ENCODE assay signal across 12 cellular contexts in the genomic region with DNA sequence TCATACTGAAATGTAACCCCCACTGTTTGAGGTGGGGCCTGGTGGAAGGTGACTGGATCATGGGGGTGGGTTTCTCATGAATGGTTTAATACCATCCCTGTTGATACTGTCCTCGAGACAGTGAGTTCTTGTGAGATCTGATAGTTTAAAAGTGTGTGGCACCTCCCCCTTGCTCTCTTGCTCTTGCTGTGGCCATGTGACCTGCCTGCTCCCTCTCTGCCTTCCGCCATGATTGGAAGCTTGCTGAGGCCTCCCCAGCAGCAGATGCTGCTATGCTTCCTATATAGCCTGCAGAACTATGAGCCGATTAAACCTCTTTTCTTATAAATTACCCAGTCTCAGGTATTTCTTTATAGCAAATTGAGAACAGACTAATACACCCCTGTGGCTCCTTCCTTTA. TPM values are rescaled to one million over a fixed set of nuclear protein-coding genes. Genes with fewer than 3 reads are reported as not detected.
DNase-seq lines count a peak whose midpoint lies in the region; ATAC-seq and TF ChIP-seq lines count a peak whose summit lies in the region.
"Had no signal": no experiment of that assay in that cellular context is flagged by ENCODE, and none has a peak within 500 bp of the region (broad histone marks: within the 10 kb centered on the region; RNA-seq: fewer than 3 reads in every experiment).

No MANE protein-coding gene starts in this region.

- H3K27ac ChIP-seq in CD4-positive, alpha-beta T cell (ENCODE audit: low read depth, low read length) = no peak overlapping the region
- peak overlapping the region; percentile 36 to 71 for H3K27ac ChIP-seq in esophagus (ENCODE audit: low read depth in 2 of 2, low read length in 1 of 2)
- peak overlapping the region; percentile 57 to 67 for H3K27ac ChIP-seq in prostate gland
- H3K27ac ChIP-seq in hepatocyte = no peak overlapping the region
- peak overlapping the region in 2 of 59 donors; percentile 10 to 11 for H3K27ac ChIP-seq in dorsolateral prefrontal cortex
- H3K27ac ChIP-seq: foreskin keratinocyte had no signal

- no peak for DNase-seq in CD4-positive, alpha-beta T cell
- no peak for DNase-seq in T-cell
- DNase-seq in prostate gland (ENCODE audit: low spot score) = no peak
- DNase-seq in activated CD8-positive, alpha-beta memory T cell treated with anti-CD3 and anti-CD28 coated beads, Interleukin-2, amount 50 U/mL, for 48 hours = no peak
- DNase-seq in hepatocyte (ENCODE audit: low spot score) = no peak
- DNase-seq in dorsolateral prefrontal cortex = no peak
- DNase-seq: central memory CD4-positive, alpha-beta T cell; NCI-H2081 had no signal

- no peak overlapping the region for H3K4me2 ChIP-seq in hepatocyte
- H3K4me2 ChIP-seq: GM23338 had no signal

- POLR2A ChIA-PET in CD4-positive, alpha-beta T cell (lab: Charles Lee) = interaction anchor here (0.7 kb wide), 1 partner anchor 41 kb away, joined by 3 read pairs; a partner anchor contains a TSS
- POLR2A ChIA-PET in T-cell (lab: Charles Lee) = interaction anchor here in 1 of 2 donors (0.6 kb wide), 1 partner anchor 38 kb away, joined by 8 read pairs; no protein-coding TSS in a partner anchor

- no peak for ATAC-seq in CD4-positive, alpha-beta T cell (ENCODE audit: poor library complexity)
- ATAC-seq in T-cell (replicated peaks in 1 of 4) (no peak), HG03135 (IDR thresholded peaks at IDR 0.05; ENCODE audit: unreplicated experiment) (no peak)
- ATAC-seq: GM23338 had no signal

- H3K27ac Mint-ChIP-seq in CD4-positive, alpha-beta T cell = peak overlapping the region; percentile 45
- H3K27ac Mint-ChIP-seq in T-cell = peak overlapping the region; percentile 29 to 40
- H3K27ac Mint-ChIP-seq: GM23338 had no signal

- CTCF ChIA-PET in CD4-positive, alpha-beta T cell (lab: Charles Lee) = no interaction called here
- CTCF ChIA-PET in T-cell (lab: Charles Lee) = no interaction called here

- H3K4me1 Mint-ChIP-seq in CD4-positive, alpha-beta T cell (ENCODE audit: low read depth) = peaks cover 34% of the 10 kb centered on the region
- H3K4me1 Mint-ChIP-seq in T-cell = peaks cover 21 to 45% (median 45%) of the 10 kb centered on the region in 3 donors

- H3K9me2 ChIP-seq in hepatocyte (replicated peaks; ENCODE audit: insufficient read depth) = no peaks in the 10 kb centered on the region

- no peak for TF ChIP-seq CTCF in CD4-positive, alpha-beta T cell (IDR thresholded peaks at IDR 0.05)
- TF ChIP-seq CTCF in prostate gland (IDR thresholded peaks at IDR 0.05) (no peak), hepatocyte (IDR thresholded peaks at IDR 0.05; ENCODE audit: poor library complexity) (no peak), dorsolateral prefrontal cortex (IDR thresholded peaks at IDR 0.05 in 54 of 56, conservative IDR thresholded peaks at IDR 0.05 in 2 of 56; ENCODE audit: low read depth in 1 of 56, partially characterized antibody in 56 of 56) (no peak)

- H3K9me3 ChIP-seq in CD4-positive, alpha-beta T cell (ENCODE audit: control insufficient read depth, low read length) = no peaks in the 10 kb centered on the region
- H3K9me3 ChIP-seq in esophagus (ENCODE audit: control insufficient read depth in 2 of 2, insufficient read depth in 1 of 2, low read depth in 1 of 2, low read length in 1 of 2) (no peaks in the 10 kb centered on the region), prostate gland (no peaks in the 10 kb centered on the region), hepatocyte (ENCODE audit: low read depth) (no peaks in the 10 kb centered on the region)

- peaks cover 2% of the 10 kb centered on the region in 2 donors for H3K4me1 ChIP-seq in esophagus (ENCODE audit: control insufficient read depth in 2 of 2, insufficient read depth in 2 of 2, low read length in 1 of 2)
- H3K4me1 ChIP-seq in prostate gland (replicated peaks) = peaks cover 3% of the 10 kb centered on the region
- H3K4me1 ChIP-seq in hepatocyte (ENCODE audit: insufficient read depth) = peaks cover 6% of the 10 kb centered on the region

- no peaks in the 10 kb centered on the region for H3K27me3 ChIP-seq in CD4-positive, alpha-beta T cell (ENCODE audit: control insufficient read depth, insufficient read depth, low read length)
- H3K27me3 ChIP-seq in esophagus (ENCODE audit: control insufficient read depth in 1 of 2, insufficient read depth in 2 of 2, low read length in 2 of 2) = no peaks in the 10 kb centered on the region
- H3K27me3 ChIP-seq in prostate gland (replicated peaks; ENCODE audit: insufficient read depth) = no peaks in the 10 kb centered on the region
- H3K27me3 ChIP-seq in hepatocyte = no peaks in the 10 kb centered on the region
- no peaks in the 10 kb centered on the region for H3K27me3 ChIP-seq in dorsolateral prefrontal cortex
- H3K27me3 ChIP-seq: foreskin keratinocyte had no signal

- H3K27me3 Mint-ChIP-seq in CD4-positive, alpha-beta T cell = no peaks in the 10 kb centered on the region
- H3K27me3 Mint-ChIP-seq in T-cell = no peaks in the 10 kb centered on the region

- no peak overlapping the region for H2AFZ ChIP-seq in hepatocyte
- H2AFZ ChIP-seq: GM23338 had no signal

- H3K4me3 ChIP-seq in esophagus (ENCODE audit: low read depth in 1 of 2, low read length in 2 of 2) = no peak overlapping the region
- no peak overlapping the region for H3K4me3 ChIP-seq in prostate gland
- no peak overlapping the region for H3K4me3 ChIP-seq in hepatocyte
- H3K4me3 ChIP-seq in dorsolateral prefrontal cortex = no peak overlapping the region
- H3K4me3 ChIP-seq: GM23338 had no signal

- intact Hi-C loops in CD4-positive, alpha-beta T cell (cut with DNase I, micrococcal nuclease) = no loop called here
- intact Hi-C loops in prostate gland (cut with DNase I) (no loop called here), dorsolateral prefrontal cortex (cut with DNase I) (no loop called here)

- H4K20me1 ChIP-seq in hepatocyte (ENCODE audit: insufficient read depth, poor library complexity, severe bottlenecking) = peaks cover 67% of the 10 kb centered on the region

- H3K9me3 Mint-ChIP-seq in CD4-positive, alpha-beta T cell = no peaks in the 10 kb centered on the region
- H3K9me3 Mint-ChIP-seq in T-cell = no peaks in the 10 kb centered on the region
- H3K9me3 Mint-ChIP-seq: GM23338 had no signal

- H3K79me2 ChIP-seq in hepatocyte = peaks cover 72% of the 10 kb centered on the region

- peaks cover 76% of the 10 kb centered on the region for H3K36me3 Mint-ChIP-seq in CD4-positive, alpha-beta T cell (ENCODE audit: low read depth)
- peaks cover 36% of the 10 kb centered on the region for H3K36me3 Mint-ChIP-seq in T-cell

- H3K4me3 Mint-ChIP-seq in CD4-positive, alpha-beta T cell = no peak overlapping the region
- H3K4me3 Mint-ChIP-seq in T-cell = no peak overlapping the region
- H3K4me3 Mint-ChIP-seq: GM23338 had no signal

- TF ChIP-seq POLR2A in prostate gland (IDR thresholded peaks at IDR 0.05) = no peak

- H3K36me3 ChIP-seq in esophagus (ENCODE audit: control insufficient read depth in 2 of 2, insufficient read depth in 2 of 2, low read length in 1 of 2) (peaks cover 4 to 10% of the 10 kb centered on the region in 2 donors), prostate gland (peaks cover under 1 to 2% of the 10 kb centered on the region in 2 donors), hepatocyte (replicated peaks; ENCODE audit: insufficient read depth, low read depth) (peaks cover 11% of the 10 kb centered on the region)

- 76 to 81% methylated on average over 3 of the region's 3 CpGs for WGBS in esophagus, 2 donors
- WGBS in prostate gland = 71% methylated on average over 3 of the region's 3 CpGs
- WGBS in hepatocyte (ENCODE audit: low lambda C conversion rate, missing lambda C conversion rate) = 95% methylated on average over 3 of the region's 3 CpGs

RNA-seq across cellular contexts. Expression of a gene that starts 40.6 kb away (rescaled TPM):
- total RNA-seq in CD4-positive, alpha-beta T cell = 100 to 1,000 TPM; 315 to 319 TPM
- total RNA-seq in T-cell = 100 to 1,000 TPM; 113 to 242 (median 129) TPM
- polyA plus RNA-seq in esophagus = 10 to 100 TPM; 30.8 to 64.2 TPM
- 100 to 1,000 TPM; 188 to 230 TPM for total RNA-seq in prostate gland
- 154 and 163 TPM in 2 replicates for total RNA-seq in hepatocyte
- polyA plus RNA-seq in hepatocyte = 152 and 157 TPM in 2 replicates
- total RNA-seq in dorsolateral prefrontal cortex = 100 to 1,000 TPM in 55 of 120 experiments, 10 to 100 TPM in 65; 57.7 to 203 (median 98.0) TPM

RNA-seq across cellular contexts. Expression of a gene that starts 59.3 kb away (rescaled TPM):
- total RNA-seq in CD4-positive, alpha-beta T cell = 100 to 1,000 TPM; 141 to 150 TPM
- total RNA-seq in T-cell (100 to 1,000 TPM; 141 to 160 (median 147) TPM), prostate gland (10 to 100 TPM; 31.1 to 45.8 TPM), hepatocyte (5.5 and 6.5 TPM in 2 replicates), dorsolateral prefrontal cortex (10 to 100 TPM in 71 of 120 experiments, 1 to 10 TPM in 49; 4.4 to 25.7 (median 10.8) TPM)
- polyA plus RNA-seq in esophagus (1 to 10 TPM; 4.7 to 6.3 TPM), hepatocyte (3.5 and 6.1 TPM in 2 replicates)

Comparison
In these comparisons a context has a peak if more than half of its experiments do, and no peak if none do; other contexts are left out.
1. H3K27ac ChIP-seq: peak in esophagus (2 of 2) and prostate gland (2 of 2); none in CD4-positive, alpha-beta T cell (single experiment) and hepatocyte (single experiment).